In the genomic region with DNA sequence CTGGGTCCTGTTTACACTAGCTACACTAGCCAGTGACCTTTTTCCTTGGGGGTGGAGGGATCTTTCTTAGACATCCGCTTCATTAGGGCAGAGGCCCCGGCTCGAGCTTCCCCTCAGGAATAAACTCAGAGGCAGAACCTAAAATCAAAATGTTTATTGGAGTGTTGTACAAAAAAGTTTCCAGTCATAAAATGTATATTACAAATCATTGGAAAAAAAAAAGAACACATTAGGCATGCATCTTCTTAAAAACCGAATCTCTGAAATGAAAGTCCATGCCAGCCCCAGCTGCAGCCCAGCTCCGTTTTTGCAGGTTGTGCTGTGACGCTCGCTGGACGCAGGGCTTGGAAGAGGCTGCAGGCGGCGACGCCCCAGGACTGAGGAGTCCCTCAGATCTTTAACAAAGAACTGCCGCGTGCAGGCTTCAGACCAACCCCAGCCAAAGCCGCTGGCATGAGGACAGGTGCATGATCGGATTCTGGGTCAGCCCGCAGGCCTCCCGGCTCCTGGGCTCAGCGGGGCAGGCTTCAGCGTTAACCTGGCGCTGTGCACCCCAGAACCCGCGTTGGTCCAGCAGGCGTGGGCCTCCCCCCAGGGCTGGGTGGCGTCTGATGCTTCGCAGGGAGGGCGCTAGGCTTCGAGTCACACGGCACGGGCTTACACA, we compare ENCODE assay signal across 1 cellular context.
TF ChIP-seq lines count a peak whose summit lies in the region.

No MANE protein-coding gene starts in this region.

TF ChIP-seq in HepG2, 621 proteins besides CTCF, POLR2A, EP300 and RAD21 (continued from another document):
- TF ChIP-seq, protein P1, sequence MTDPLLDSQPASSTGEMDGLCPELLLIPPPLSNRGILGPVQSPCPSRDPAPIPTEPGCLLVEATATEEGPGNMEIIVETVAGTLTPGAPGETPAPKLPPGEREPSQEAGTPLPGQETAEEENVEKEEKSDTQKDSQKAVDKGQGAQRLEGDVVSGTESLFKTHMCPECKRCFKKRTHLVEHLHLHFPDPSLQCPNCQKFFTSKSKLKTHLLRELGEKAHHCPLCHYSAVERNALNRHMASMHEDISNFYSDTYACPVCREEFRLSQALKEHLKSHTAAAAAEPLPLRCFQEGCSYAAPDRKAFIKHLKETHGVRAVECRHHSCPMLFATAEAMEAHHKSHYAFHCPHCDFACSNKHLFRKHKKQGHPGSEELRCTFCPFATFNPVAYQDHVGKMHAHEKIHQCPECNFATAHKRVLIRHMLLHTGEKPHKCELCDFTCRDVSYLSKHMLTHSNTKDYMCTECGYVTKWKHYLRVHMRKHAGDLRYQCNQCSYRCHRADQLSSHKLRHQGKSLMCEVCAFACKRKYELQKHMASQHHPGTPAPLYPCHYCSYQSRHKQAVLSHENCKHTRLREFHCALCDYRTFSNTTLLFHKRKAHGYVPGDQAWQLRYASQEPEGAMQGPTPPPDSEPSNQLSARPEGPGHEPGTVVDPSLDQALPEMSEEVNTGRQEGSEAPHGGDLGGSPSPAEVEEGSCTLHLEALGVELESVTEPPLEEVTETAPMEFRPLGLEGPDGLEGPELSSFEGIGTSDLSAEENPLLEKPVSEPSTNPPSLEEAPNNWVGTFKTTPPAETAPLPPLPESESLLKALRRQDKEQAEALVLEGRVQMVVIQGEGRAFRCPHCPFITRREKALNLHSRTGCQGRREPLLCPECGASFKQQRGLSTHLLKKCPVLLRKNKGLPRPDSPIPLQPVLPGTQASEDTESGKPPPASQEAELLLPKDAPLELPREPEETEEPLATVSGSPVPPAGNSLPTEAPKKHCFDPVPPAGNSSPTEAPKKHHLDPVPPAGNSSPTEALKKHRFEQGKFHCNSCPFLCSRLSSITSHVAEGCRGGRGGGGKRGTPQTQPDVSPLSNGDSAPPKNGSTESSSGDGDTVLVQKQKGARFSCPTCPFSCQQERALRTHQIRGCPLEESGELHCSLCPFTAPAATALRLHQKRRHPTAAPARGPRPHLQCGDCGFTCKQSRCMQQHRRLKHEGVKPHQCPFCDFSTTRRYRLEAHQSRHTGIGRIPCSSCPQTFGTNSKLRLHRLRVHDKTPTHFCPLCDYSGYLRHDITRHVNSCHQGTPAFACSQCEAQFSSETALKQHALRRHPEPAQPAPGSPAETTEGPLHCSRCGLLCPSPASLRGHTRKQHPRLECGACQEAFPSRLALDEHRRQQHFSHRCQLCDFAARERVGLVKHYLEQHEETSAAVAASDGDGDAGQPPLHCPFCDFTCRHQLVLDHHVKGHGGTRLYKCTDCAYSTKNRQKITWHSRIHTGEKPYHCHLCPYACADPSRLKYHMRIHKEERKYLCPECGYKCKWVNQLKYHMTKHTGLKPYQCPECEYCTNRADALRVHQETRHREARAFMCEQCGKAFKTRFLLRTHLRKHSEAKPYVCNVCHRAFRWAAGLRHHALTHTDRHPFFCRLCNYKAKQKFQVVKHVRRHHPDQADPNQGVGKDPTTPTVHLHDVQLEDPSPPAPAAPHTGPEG (CRISPR knock-in tag; IDR thresholded peaks at IDR 0.05), result no peak
- TF ChIP-seq JUND (CRISPR knock-in tag; IDR thresholded peaks at IDR 0.05) (peak; percentile 42; the same call in 1 of the 2 replicates), ZNF775 (CRISPR knock-in tag; IDR thresholded peaks at IDR 0.05; ENCODE audit: borderline replicate concordance) (0 out of 2 replicates have a peak, but pooled peaks have one; percentile 1), POLR2G (IDR thresholded peaks at IDR 0.05; ENCODE audit: low read depth, low read length) (peak; percentile 10; the same call in 1 of the 2 replicates), ZNF720 (CRISPR knock-in tag; IDR thresholded peaks at IDR 0.05) (no peak), IRX3 (CRISPR knock-in tag; IDR thresholded peaks at IDR 0.05; ENCODE audit: borderline replicate concordance, low read depth) (0 out of 2 replicates have a peak, but pooled peaks have one; percentile 68), MTA1 (CRISPR knock-in tag; IDR thresholded peaks at IDR 0.05; ENCODE audit: borderline replicate concordance) (0 out of 2 replicates have a peak, but pooled peaks have one; percentile 35), SRSF4 (IDR thresholded peaks at IDR 0.05; ENCODE audit: low read depth, low read length, poor library complexity, severe bottlenecking) (no peak), STAT5B (CRISPR knock-in tag; IDR thresholded peaks at IDR 0.05) (no peak), TGIF2 (CRISPR knock-in tag; IDR thresholded peaks at IDR 0.05) (no peak), ZNF317 (CRISPR knock-in tag; IDR thresholded peaks at IDR 0.05) (peak; percentile 0; the same call in 1 of the 2 replicates), NFE2L2 (IDR thresholded peaks at IDR 0.05; ENCODE audit: low read length) (no peak), SP2 (CRISPR knock-in tag; IDR thresholded peaks at IDR 0.05) (no peak), ZNF34 (CRISPR knock-in tag; IDR thresholded peaks at IDR 0.05; ENCODE audit: borderline replicate concordance) (0 out of 2 replicates have a peak, but pooled peaks have one; percentile 26), NR2F6 (IDR thresholded peaks at IDR 0.05) (peak; percentile 93; the same call in 1 of the 2 replicates), NR2F6 (CRISPR knock-in tag; IDR thresholded peaks at IDR 0.05) (no peak; the same call in 1 of the 2 replicates), RNF2 (conservative IDR thresholded peaks at IDR 0.05; ENCODE audit: low read depth) (no peak), ZNF44 (CRISPR knock-in tag; IDR thresholded peaks at IDR 0.05) (0 out of 2 replicates have a peak, but pooled peaks have one; percentile 2), NR2F2 (IDR thresholded peaks at IDR 0.05; ENCODE audit: borderline replicate concordance, low read depth) (peak; percentile 70), TCF12 (IDR thresholded peaks at IDR 0.05) (no peak), TCF12 (CRISPR knock-in tag; IDR thresholded peaks at IDR 0.05) (no peak), NR2F1 (CRISPR knock-in tag; IDR thresholded peaks at IDR 0.05) (peak; percentile 54 to 71; a peak in 3 of 4 replicates), MAZ (IDR thresholded peaks at IDR 0.05; ENCODE audit: borderline replicate concordance, low read depth, low read length) (no peak), MAZ (CRISPR knock-in tag; IDR thresholded peaks at IDR 0.05; ENCODE audit: low read depth) (0 out of 2 replicates have a peak, but pooled peaks have one; percentile 11), ELF3 (CRISPR knock-in tag; IDR thresholded peaks at IDR 0.05) (peak; percentile 74; the same call in 1 of the 2 replicates), KDM3A (CRISPR knock-in tag; IDR thresholded peaks at IDR 0.05; ENCODE audit: low read depth) (no peak)
- TF ChIP-seq, protein P2, sequence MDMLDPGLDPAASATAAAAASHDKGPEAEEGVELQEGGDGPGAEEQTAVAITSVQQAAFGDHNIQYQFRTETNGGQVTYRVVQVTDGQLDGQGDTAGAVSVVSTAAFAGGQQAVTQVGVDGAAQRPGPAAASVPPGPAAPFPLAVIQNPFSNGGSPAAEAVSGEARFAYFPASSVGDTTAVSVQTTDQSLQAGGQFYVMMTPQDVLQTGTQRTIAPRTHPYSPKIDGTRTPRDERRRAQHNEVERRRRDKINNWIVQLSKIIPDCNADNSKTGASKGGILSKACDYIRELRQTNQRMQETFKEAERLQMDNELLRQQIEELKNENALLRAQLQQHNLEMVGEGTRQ (IDR thresholded peaks at IDR 0.05; ENCODE audit: low read depth, low read length), result no peak
- TF ChIP-seq, protein P2 (CRISPR knock-in tag; IDR thresholded peaks at IDR 0.05; ENCODE audit: borderline replicate concordance), result peak; percentile 44; the same call in 1 of the 2 replicates
- TF ChIP-seq, protein P3, sequence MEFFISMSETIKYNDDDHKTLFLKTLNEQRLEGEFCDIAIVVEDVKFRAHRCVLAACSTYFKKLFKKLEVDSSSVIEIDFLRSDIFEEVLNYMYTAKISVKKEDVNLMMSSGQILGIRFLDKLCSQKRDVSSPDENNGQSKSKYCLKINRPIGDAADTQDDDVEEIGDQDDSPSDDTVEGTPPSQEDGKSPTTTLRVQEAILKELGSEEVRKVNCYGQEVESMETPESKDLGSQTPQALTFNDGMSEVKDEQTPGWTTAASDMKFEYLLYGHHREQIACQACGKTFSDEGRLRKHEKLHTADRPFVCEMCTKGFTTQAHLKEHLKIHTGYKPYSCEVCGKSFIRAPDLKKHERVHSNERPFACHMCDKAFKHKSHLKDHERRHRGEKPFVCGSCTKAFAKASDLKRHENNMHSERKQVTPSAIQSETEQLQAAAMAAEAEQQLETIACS (CRISPR knock-in tag; IDR thresholded peaks at IDR 0.05), result no peak
- TF ChIP-seq, protein P4, sequence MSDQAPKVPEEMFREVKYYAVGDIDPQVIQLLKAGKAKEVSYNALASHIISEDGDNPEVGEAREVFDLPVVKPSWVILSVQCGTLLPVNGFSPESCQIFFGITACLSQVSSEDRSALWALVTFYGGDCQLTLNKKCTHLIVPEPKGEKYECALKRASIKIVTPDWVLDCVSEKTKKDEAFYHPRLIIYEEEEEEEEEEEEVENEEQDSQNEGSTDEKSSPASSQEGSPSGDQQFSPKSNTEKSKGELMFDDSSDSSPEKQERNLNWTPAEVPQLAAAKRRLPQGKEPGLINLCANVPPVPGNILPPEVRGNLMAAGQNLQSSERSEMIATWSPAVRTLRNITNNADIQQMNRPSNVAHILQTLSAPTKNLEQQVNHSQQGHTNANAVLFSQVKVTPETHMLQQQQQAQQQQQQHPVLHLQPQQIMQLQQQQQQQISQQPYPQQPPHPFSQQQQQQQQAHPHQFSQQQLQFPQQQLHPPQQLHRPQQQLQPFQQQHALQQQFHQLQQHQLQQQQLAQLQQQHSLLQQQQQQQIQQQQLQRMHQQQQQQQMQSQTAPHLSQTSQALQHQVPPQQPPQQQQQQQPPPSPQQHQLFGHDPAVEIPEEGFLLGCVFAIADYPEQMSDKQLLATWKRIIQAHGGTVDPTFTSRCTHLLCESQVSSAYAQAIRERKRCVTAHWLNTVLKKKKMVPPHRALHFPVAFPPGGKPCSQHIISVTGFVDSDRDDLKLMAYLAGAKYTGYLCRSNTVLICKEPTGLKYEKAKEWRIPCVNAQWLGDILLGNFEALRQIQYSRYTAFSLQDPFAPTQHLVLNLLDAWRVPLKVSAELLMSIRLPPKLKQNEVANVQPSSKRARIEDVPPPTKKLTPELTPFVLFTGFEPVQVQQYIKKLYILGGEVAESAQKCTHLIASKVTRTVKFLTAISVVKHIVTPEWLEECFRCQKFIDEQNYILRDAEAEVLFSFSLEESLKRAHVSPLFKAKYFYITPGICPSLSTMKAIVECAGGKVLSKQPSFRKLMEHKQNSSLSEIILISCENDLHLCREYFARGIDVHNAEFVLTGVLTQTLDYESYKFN (CRISPR knock-in tag; conservative IDR thresholded peaks at IDR 0.05), result peak; percentile 85
TF ChIP-seq in HepG2: peak in this region for 33.
